1 cellular context compared by ENCODE assay signal in the genomic region with DNA sequence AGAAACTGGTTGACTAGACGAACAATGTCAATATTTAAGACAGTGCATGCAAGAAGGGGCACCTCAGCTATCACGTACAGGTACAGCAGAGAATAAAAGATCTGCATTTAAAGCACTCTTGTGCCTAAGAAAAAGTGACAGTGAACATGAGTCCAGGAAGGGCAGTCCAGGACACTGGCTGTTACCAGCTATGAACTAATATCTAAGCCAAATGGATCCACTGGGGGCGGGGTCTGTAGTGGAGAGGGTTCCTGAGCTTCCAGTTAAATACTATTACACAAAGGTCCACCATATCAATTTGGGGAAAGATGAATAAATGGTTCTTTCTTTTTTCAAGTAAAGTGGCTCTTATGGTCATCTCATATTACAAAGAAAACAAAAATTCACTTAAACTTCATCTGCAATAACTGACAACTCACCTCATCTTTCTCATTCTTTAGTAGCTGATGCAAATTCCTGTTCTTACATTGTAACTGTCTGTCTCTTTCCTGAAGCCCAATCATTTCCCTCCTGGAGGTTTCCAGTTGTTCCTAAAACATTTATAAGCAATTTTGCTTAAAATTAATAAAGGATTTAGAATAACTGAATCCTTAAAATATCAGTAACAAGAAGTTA.
TF ChIP-seq lines count a peak whose summit lies in the region.

No MANE protein-coding gene starts in this region.

TF ChIP-seq in IMR-90, 13 proteins besides CTCF, POLR2A, EP300 and RAD21 (continued from another document):
- TF ChIP-seq, protein P1, sequence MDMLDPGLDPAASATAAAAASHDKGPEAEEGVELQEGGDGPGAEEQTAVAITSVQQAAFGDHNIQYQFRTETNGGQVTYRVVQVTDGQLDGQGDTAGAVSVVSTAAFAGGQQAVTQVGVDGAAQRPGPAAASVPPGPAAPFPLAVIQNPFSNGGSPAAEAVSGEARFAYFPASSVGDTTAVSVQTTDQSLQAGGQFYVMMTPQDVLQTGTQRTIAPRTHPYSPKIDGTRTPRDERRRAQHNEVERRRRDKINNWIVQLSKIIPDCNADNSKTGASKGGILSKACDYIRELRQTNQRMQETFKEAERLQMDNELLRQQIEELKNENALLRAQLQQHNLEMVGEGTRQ (IDR thresholded peaks at IDR 0.05; ENCODE audit: low read depth, low read length): no peak
